Comparison of ENCODE assay signal across 21 cellular contexts in the genomic region with DNA sequence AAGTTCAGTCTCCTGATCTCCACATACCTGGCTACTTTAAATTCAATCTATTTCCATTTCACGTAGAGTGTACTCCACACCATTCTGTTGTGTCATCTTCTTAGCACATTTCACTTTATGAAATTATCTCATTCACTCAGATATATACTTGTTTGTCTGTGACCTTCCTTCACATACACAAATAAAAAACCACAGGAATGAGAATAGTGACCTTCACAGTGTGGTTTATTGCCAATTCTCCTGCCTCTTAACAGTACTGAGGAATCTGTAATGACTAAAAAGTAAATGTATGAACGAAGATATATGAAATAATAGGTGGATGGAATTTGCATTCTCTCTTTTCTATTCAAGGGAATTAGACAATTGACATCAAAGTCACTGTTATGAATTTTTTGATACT.
"Had no signal": no experiment of that assay in that cellular context is flagged by ENCODE, and none has a peak within 500 bp of the region (broad histone marks: within the 10 kb centered on the region; RNA-seq: fewer than 3 reads in every experiment).

No MANE protein-coding gene starts in this region.

- H3K9me3 ChIP-seq: gastroesophageal sphincter, transverse colon had no signal

- H3K27me3 Mint-ChIP-seq: activated CD8-positive, alpha-beta T cell treated with anti-CD3 and anti-CD28 coated beads for 36 hours; activated naive CD8-positive, alpha-beta T cell; dendritic cell treated with granulocyte-macrophage colony-stimulating factor and Interleukin-4, amounts not matched to agents 40 ng/mL and 50 ng/mL, for 4 days; naive thymus-derived CD4-positive, alpha-beta T cell had no signal

- H3K36me3 Mint-ChIP-seq: activated naive CD8-positive, alpha-beta T cell; naive thymus-derived CD4-positive, alpha-beta T cell had no signal

- H3K27me3 ChIP-seq: gastroesophageal sphincter, transverse colon had no signal

- H3K4me3 Mint-ChIP-seq: activated CD8-positive, alpha-beta T cell treated with anti-CD3 and anti-CD28 coated beads for 36 hours; activated naive CD8-positive, alpha-beta T cell; activated T-cell treated with anti-CD3 and anti-CD28 coated beads, Interleukin-2, amount 50 U/mL, for 72 hours; dendritic cell treated with granulocyte-macrophage colony-stimulating factor and Interleukin-4, amounts not matched to agents 40 ng/mL and 50 ng/mL, for 4 days; naive thymus-derived CD4-positive, alpha-beta T cell had no signal

- ATAC-seq: activated CD8-positive, alpha-beta T cell treated with anti-CD3 and anti-CD28 coated beads for 36 hours; activated T-cell treated with anti-CD3 and anti-CD28 coated beads, Interleukin-2, amount 50 U/mL, for 72 hours; gastroesophageal sphincter; left lobe of liver; naive thymus-derived CD4-positive, alpha-beta T cell had no signal

- H3K36me3 ChIP-seq: gastroesophageal sphincter, transverse colon had no signal

- H3K4me3 ChIP-seq: gastroesophageal sphincter, skin epidermis, transverse colon had no signal

- H3K4me1 ChIP-seq: gastroesophageal sphincter had no signal

- DNase-seq: activated CD8-positive, alpha-beta T cell treated with anti-CD3 and anti-CD28 coated beads for 36 hours; activated gamma-delta T cell treated with Interleukin-2 at 50 U/mL for 16 hours; activated T-cell treated with anti-CD3 and anti-CD28 coated beads, Interleukin-2, amount 50 U/mL, for 72 hours; effector memory CD4-positive, alpha-beta T cell; islet precursor cell; naive thymus-derived CD4-positive, alpha-beta T cell; posterior cingulate gyrus; stimulated activated CD4-positive, alpha-beta T cell treated with anti-CD3 and anti-CD28 coated beads, Interleukin-4, amount 100 ng/mL, for 4 hours; stimulated activated CD8-positive, alpha-beta memory T cell treated with anti-CD3 and anti-CD28 coated beads, Interleukin-4, amount 100 ng/mL, for 48 hours; stimulated activated naive CD4-positive, alpha-beta T cell treated with Interleukin-2 at 50 U/mL for 16 hours; substantia nigra; T-helper 1 cell; T1000; transverse colon had no signal

- H3K27ac ChIP-seq: epithelial cell of prostate, gastroesophageal sphincter, skin epidermis, transverse colon, VCaP had no signal

- H3K9me3 Mint-ChIP-seq: dendritic cell treated with granulocyte-macrophage colony-stimulating factor and Interleukin-4, amounts not matched to agents 40 ng/mL and 50 ng/mL, for 4 days had no signal

- H3K27ac Mint-ChIP-seq: activated CD8-positive, alpha-beta T cell treated with anti-CD3 and anti-CD28 coated beads for 36 hours; activated naive CD8-positive, alpha-beta T cell; activated T-cell treated with anti-CD3 and anti-CD28 coated beads, Interleukin-2, amount 50 U/mL, for 72 hours; dendritic cell treated with granulocyte-macrophage colony-stimulating factor and Interleukin-4, amounts not matched to agents 40 ng/mL and 50 ng/mL, for 4 days; naive thymus-derived CD4-positive, alpha-beta T cell had no signal
